ENCODE assay signal across 1 cellular context in the genomic region with DNA sequence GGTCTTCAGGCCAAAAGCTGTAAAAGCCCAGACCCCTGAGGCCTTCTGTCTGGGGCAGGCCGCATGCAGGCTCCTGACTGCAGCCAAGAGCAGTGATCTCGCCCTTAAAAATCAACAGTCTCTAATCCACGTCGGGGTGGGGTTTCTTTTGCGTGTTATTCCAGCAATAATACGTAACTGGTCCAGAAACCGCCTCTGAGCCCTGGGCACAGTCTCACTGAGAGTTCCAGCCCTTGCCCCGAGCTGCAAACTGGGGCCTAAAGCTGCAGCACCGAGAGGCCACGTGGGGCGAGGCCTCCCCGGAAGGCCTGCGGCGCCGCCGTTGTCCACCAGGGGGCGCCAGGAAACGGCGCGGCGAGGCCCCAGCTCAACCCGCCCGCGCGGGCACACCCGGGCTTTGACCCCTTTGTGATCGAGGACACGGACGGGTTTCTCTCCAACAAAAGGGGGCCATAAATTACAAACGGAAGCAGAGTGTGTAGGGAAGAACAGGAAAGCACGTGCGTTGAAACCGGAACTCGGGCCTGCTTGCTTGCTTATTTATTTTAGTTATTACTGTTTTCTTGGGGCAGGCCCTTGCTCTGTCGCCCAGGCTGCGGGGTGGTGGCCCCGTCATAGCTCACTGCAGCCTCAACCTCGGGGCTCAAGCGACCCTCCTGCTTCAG.
TF ChIP-seq lines count a peak whose summit lies in the region.

No MANE protein-coding gene starts in this region.

TF ChIP-seq in HepG2, 621 proteins besides CTCF, POLR2A, EP300 and RAD21 (continued from another document and continues in another):
- TF ChIP-seq, protein P1, sequence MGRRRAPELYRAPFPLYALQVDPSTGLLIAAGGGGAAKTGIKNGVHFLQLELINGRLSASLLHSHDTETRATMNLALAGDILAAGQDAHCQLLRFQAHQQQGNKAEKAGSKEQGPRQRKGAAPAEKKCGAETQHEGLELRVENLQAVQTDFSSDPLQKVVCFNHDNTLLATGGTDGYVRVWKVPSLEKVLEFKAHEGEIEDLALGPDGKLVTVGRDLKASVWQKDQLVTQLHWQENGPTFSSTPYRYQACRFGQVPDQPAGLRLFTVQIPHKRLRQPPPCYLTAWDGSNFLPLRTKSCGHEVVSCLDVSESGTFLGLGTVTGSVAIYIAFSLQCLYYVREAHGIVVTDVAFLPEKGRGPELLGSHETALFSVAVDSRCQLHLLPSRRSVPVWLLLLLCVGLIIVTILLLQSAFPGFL (CRISPR knock-in tag; IDR thresholded peaks at IDR 0.05), result no peak
- TF ChIP-seq ZNF644 (CRISPR knock-in tag; IDR thresholded peaks at IDR 0.05; ENCODE audit: low read depth) (no peak), ZNF350 (CRISPR knock-in tag; IDR thresholded peaks at IDR 0.05; ENCODE audit: borderline replicate concordance, low read depth) (peak; percentile 90), RXRB (CRISPR knock-in tag; IDR thresholded peaks at IDR 0.05; ENCODE audit: borderline replicate concordance) (peak; percentile 88), SMAD1 (CRISPR knock-in tag; IDR thresholded peaks at IDR 0.05; ENCODE audit: borderline replicate concordance, low read depth) (peak; percentile 95; the same call in 1 of the 2 replicates), SRSF4 (IDR thresholded peaks at IDR 0.05; ENCODE audit: low read depth, low read length, poor library complexity, severe bottlenecking) (no peak), ZNF501 (CRISPR knock-in tag; IDR thresholded peaks at IDR 0.05) (peak; percentile 91), SOX13 (IDR thresholded peaks at IDR 0.05) (peak; percentile 95), SOX13 (CRISPR knock-in tag; conservative IDR thresholded peaks at IDR 0.05 in 1 of 2, IDR thresholded peaks at IDR 0.05 in 1 of 2) (peak in 1 of 2 experiments; percentile 91; a peak in 2 of 4 replicates), SAFB2 (CRISPR knock-in tag; IDR thresholded peaks at IDR 0.05; ENCODE audit: borderline replicate concordance, low read depth) (no peak), RXRA (CRISPR knock-in tag; IDR thresholded peaks at IDR 0.05) (peak; percentile 96), ZNF615 (CRISPR knock-in tag; IDR thresholded peaks at IDR 0.05; ENCODE audit: borderline replicate concordance) (no peak), FOSL2 (CRISPR knock-in tag; IDR thresholded peaks at IDR 0.05) (peak; percentile 65), ZNF672 (CRISPR knock-in tag; IDR thresholded peaks at IDR 0.05) (no peak), MED13 (CRISPR knock-in tag; IDR thresholded peaks at IDR 0.05) (peak; percentile 45; the same call in 1 of the 2 replicates), ZNF337 (CRISPR knock-in tag; IDR thresholded peaks at IDR 0.05; ENCODE audit: borderline replicate concordance, low read depth) (no peak), NR2F2 (IDR thresholded peaks at IDR 0.05; ENCODE audit: borderline replicate concordance, low read depth) (0 out of 2 replicates have a peak, but pooled peaks have one; percentile 47), ATAD3A (CRISPR knock-in tag; IDR thresholded peaks at IDR 0.05) (no peak), ZNF746 (CRISPR knock-in tag; IDR thresholded peaks at IDR 0.05) (peak; percentile 92), SMAD9 (CRISPR knock-in tag; IDR thresholded peaks at IDR 0.05) (no peak), GABPB1 (CRISPR knock-in tag; IDR thresholded peaks at IDR 0.05) (peak; percentile 86), KAT8 (CRISPR knock-in tag; IDR thresholded peaks at IDR 0.05) (peak; percentile 84), BORCS8-MEF2B (CRISPR knock-in tag; IDR thresholded peaks at IDR 0.05) (peak; percentile 84), SALL2 (CRISPR knock-in tag; IDR thresholded peaks at IDR 0.05) (no peak), ZFP36L1 (CRISPR knock-in tag; IDR thresholded peaks at IDR 0.05) (peak; percentile 77), MAFF (IDR thresholded peaks at IDR 0.05; ENCODE audit: low read depth, low read length) (no peak), MTA3 (CRISPR knock-in tag; IDR thresholded peaks at IDR 0.05) (no peak), AGO1 (IDR thresholded peaks at IDR 0.05; ENCODE audit: low read depth, low read length, poor library complexity, severe bottlenecking) (peak; percentile 39), FOXA3 (CRISPR knock-in tag; IDR thresholded peaks at IDR 0.05) (peak; percentile 68), SIN3B (IDR thresholded peaks at IDR 0.05; ENCODE audit: low read length) (0 out of 2 replicates have a peak, but pooled peaks have one; percentile 32), ZSCAN31 (CRISPR knock-in tag; IDR thresholded peaks at IDR 0.05; ENCODE audit: low read depth) (0 out of 2 replicates have a peak, but pooled peaks have one; percentile 73), ZNF83 (CRISPR knock-in tag; IDR thresholded peaks at IDR 0.05; ENCODE audit: borderline replicate concordance) (peak; percentile 95), KLF6 (CRISPR knock-in tag; IDR thresholded peaks at IDR 0.05) (peak; percentile 82), PAWR (CRISPR knock-in tag; IDR thresholded peaks at IDR 0.05; ENCODE audit: borderline replicate concordance) (no peak), ZNF121 (CRISPR knock-in tag; IDR thresholded peaks at IDR 0.05) (peak; percentile 63), ZNF775 (CRISPR knock-in tag; IDR thresholded peaks at IDR 0.05; ENCODE audit: borderline replicate concordance) (no peak), ZNF550 (CRISPR knock-in tag; IDR thresholded peaks at IDR 0.05; ENCODE audit: borderline replicate concordance) (no peak), PCBP2 (optimal IDR thresholded peaks at IDR 0.05; ENCODE audit: low read depth, low read length, poor library complexity, severe bottlenecking) (no peak)
- TF ChIP-seq, protein P2, sequence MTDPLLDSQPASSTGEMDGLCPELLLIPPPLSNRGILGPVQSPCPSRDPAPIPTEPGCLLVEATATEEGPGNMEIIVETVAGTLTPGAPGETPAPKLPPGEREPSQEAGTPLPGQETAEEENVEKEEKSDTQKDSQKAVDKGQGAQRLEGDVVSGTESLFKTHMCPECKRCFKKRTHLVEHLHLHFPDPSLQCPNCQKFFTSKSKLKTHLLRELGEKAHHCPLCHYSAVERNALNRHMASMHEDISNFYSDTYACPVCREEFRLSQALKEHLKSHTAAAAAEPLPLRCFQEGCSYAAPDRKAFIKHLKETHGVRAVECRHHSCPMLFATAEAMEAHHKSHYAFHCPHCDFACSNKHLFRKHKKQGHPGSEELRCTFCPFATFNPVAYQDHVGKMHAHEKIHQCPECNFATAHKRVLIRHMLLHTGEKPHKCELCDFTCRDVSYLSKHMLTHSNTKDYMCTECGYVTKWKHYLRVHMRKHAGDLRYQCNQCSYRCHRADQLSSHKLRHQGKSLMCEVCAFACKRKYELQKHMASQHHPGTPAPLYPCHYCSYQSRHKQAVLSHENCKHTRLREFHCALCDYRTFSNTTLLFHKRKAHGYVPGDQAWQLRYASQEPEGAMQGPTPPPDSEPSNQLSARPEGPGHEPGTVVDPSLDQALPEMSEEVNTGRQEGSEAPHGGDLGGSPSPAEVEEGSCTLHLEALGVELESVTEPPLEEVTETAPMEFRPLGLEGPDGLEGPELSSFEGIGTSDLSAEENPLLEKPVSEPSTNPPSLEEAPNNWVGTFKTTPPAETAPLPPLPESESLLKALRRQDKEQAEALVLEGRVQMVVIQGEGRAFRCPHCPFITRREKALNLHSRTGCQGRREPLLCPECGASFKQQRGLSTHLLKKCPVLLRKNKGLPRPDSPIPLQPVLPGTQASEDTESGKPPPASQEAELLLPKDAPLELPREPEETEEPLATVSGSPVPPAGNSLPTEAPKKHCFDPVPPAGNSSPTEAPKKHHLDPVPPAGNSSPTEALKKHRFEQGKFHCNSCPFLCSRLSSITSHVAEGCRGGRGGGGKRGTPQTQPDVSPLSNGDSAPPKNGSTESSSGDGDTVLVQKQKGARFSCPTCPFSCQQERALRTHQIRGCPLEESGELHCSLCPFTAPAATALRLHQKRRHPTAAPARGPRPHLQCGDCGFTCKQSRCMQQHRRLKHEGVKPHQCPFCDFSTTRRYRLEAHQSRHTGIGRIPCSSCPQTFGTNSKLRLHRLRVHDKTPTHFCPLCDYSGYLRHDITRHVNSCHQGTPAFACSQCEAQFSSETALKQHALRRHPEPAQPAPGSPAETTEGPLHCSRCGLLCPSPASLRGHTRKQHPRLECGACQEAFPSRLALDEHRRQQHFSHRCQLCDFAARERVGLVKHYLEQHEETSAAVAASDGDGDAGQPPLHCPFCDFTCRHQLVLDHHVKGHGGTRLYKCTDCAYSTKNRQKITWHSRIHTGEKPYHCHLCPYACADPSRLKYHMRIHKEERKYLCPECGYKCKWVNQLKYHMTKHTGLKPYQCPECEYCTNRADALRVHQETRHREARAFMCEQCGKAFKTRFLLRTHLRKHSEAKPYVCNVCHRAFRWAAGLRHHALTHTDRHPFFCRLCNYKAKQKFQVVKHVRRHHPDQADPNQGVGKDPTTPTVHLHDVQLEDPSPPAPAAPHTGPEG (CRISPR knock-in tag; IDR thresholded peaks at IDR 0.05), result no peak
- TF ChIP-seq, protein P3, sequence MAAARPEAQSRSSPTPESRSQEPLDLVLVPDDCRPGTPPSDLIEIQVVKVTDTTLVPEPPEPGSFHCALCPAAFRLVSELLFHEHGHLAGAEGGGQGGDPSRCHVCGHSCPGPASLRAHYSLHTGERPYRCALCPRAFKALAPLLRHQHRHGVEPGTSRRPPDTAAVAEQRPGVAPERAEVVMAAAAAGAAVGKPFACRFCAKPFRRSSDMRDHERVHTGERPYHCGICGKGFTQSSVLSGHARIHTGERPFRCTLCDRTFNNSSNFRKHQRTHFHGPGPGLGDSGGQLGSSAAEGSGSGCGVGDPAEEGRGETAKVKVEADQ (CRISPR knock-in tag; IDR thresholded peaks at IDR 0.05; ENCODE audit: borderline replicate concordance), result 0 out of 2 replicates have a peak, but pooled peaks have one; percentile 43
- TF ChIP-seq, protein P4, sequence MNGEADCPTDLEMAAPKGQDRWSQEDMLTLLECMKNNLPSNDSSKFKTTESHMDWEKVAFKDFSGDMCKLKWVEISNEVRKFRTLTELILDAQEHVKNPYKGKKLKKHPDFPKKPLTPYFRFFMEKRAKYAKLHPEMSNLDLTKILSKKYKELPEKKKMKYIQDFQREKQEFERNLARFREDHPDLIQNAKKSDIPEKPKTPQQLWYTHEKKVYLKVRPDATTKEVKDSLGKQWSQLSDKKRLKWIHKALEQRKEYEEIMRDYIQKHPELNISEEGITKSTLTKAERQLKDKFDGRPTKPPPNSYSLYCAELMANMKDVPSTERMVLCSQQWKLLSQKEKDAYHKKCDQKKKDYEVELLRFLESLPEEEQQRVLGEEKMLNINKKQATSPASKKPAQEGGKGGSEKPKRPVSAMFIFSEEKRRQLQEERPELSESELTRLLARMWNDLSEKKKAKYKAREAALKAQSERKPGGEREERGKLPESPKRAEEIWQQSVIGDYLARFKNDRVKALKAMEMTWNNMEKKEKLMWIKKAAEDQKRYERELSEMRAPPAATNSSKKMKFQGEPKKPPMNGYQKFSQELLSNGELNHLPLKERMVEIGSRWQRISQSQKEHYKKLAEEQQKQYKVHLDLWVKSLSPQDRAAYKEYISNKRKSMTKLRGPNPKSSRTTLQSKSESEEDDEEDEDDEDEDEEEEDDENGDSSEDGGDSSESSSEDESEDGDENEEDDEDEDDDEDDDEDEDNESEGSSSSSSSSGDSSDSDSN (CRISPR knock-in tag; IDR thresholded peaks at IDR 0.05), result peak; percentile 80
- TF ChIP-seq, protein P5, sequence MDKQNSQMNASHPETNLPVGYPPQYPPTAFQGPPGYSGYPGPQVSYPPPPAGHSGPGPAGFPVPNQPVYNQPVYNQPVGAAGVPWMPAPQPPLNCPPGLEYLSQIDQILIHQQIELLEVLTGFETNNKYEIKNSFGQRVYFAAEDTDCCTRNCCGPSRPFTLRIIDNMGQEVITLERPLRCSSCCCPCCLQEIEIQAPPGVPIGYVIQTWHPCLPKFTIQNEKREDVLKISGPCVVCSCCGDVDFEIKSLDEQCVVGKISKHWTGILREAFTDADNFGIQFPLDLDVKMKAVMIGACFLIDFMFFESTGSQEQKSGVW (CRISPR knock-in tag; IDR thresholded peaks at IDR 0.05; ENCODE audit: borderline replicate concordance), result peak; percentile 67; the same call in 1 of the 2 replicates
- TF ChIP-seq, protein P6, sequence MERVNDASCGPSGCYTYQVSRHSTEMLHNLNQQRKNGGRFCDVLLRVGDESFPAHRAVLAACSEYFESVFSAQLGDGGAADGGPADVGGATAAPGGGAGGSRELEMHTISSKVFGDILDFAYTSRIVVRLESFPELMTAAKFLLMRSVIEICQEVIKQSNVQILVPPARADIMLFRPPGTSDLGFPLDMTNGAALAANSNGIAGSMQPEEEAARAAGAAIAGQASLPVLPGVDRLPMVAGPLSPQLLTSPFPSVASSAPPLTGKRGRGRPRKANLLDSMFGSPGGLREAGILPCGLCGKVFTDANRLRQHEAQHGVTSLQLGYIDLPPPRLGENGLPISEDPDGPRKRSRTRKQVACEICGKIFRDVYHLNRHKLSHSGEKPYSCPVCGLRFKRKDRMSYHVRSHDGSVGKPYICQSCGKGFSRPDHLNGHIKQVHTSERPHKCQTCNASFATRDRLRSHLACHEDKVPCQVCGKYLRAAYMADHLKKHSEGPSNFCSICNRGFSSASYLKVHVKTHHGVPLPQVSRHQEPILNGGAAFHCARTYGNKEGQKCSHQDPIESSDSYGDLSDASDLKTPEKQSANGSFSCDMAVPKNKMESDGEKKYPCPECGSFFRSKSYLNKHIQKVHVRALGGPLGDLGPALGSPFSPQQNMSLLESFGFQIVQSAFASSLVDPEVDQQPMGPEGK (CRISPR knock-in tag; IDR thresholded peaks at IDR 0.05), result peak; percentile 54
